9 cellular contexts compared by ENCODE assay signal in the genomic region with DNA sequence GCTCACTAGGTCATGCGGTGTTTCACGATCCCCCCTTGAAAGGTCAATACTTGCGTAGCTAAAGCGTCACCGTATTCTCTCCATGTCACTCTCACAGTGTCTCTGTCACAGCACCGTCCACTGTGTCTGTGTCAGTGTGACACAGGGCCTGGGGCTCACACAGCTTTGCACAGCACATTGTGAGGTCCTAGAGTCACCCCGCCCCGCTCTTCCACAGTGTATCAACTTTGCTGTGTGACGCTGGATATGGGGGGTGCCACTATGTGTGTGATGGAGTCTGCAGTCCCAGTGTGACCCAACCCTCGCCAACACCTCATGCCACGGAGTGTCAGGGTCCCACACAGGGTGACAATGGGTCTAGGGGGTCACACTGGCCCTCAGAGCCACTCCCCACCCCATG. TPM values are rescaled to one million over a fixed set of nuclear protein-coding genes. Genes with fewer than 3 reads are reported as not detected.
DNase-seq lines count a peak whose midpoint lies in the region; ATAC-seq and TF ChIP-seq lines count a peak whose summit lies in the region.
"Had no signal": no experiment of that assay in that cellular context is flagged by ENCODE, and none has a peak within 500 bp of the region (broad histone marks: within the 10 kb centered on the region; RNA-seq: fewer than 3 reads in every experiment).

No MANE protein-coding gene starts in this region.

- peaks cover 5% of the 10 kb centered on the region for H3K9me3 Mint-ChIP-seq in nephron

- no peaks in the 10 kb centered on the region for H3K9me2 ChIP-seq in MM.1S (replicated peaks; ENCODE audit: insufficient read depth, low read length)

- H3K27ac Mint-ChIP-seq in nephron: no peak overlapping the region

- peak overlapping the region; percentile 80 for H3K4me3 ChIP-seq in ACC112 (ENCODE audit: low read depth, low read length)
- H3K4me3 ChIP-seq in MM.1S (ENCODE audit: low read length): peak overlapping the region; percentile 36
- peak overlapping the region; percentile 62 for H3K4me3 ChIP-seq in epithelial cell of proximal tubule (ENCODE audit: low read depth, low read length)

- H4K20me1 ChIP-seq in MM.1S (ENCODE audit: insufficient read depth, low read length): no peaks in the 10 kb centered on the region

- ATAC-seq in GM18861 (IDR thresholded peaks at IDR 0.05; ENCODE audit: unreplicated experiment) (no peak), HG02981 (IDR thresholded peaks at IDR 0.05; ENCODE audit: unreplicated experiment) (no peak)

- no peaks in the 10 kb centered on the region for H3K36me3 Mint-ChIP-seq in nephron (ENCODE audit: low read depth)

- no peaks in the 10 kb centered on the region for H3K79me2 ChIP-seq in ACC112 (ENCODE audit: control insufficient read depth, insufficient read depth, low read length, unreplicated experiment)
- no peaks in the 10 kb centered on the region for H3K79me2 ChIP-seq in MM.1S (ENCODE audit: low read length)

- H3K27ac ChIP-seq in ACC112 (ENCODE audit: low read depth, low read length) (no peak overlapping the region), MM.1S (ENCODE audit: low read length) (no peak overlapping the region)

- no peaks in the 10 kb centered on the region for H3K27me3 ChIP-seq in ACC112 (ENCODE audit: insufficient read depth, low read length)
- H3K27me3 ChIP-seq in MM.1S (replicated peaks; ENCODE audit: insufficient read depth, low read length): no peaks in the 10 kb centered on the region

- peaks cover 36% of the 10 kb centered on the region for H3K27me3 Mint-ChIP-seq in nephron (ENCODE audit: low read depth)

- peak overlapping the region; percentile 54; the same call in 1 of the 2 replicates for H3K4me2 ChIP-seq in MM.1S (ENCODE audit: low read depth, low read length)

- H2AFZ ChIP-seq in ACC112 (ENCODE audit: low read length, unreplicated experiment): peak overlapping the region; percentile 24
- no peak overlapping the region for H2AFZ ChIP-seq in MM.1S (ENCODE audit: low read length)

- no peaks in the 10 kb centered on the region for H3F3A ChIP-seq in MM.1S (ENCODE audit: insufficient read depth, low read length)

- DNase-seq in MM.1S (no peak), epithelial cell of proximal tubule (ENCODE audit: low read depth) (no peak), NCI-H2081 treated with DMSO at 0.1 percent for 48 hours (lab: John Stamatoyannopoulos, UW) (no peak)
- DNase-seq in stimulated activated CD8-positive, alpha-beta memory T cell treated with anti-CD3 and anti-CD28 coated beads, Interleukin-4, amount 100 ng/mL, for 48 hours: no peak
- DNase-seq: DMS153 had no signal

- no peak overlapping the region for H3K9ac ChIP-seq in MM.1S (ENCODE audit: low read length)

- H3K4me3 Mint-ChIP-seq in nephron: peak overlapping the region; percentile 58 to 71 (median 68)

- H3K36me3 ChIP-seq in ACC112 (ENCODE audit: insufficient read depth, low read length): no peaks in the 10 kb centered on the region
- H3K36me3 ChIP-seq in MM.1S (replicated peaks; ENCODE audit: insufficient read depth, low read length): no peaks in the 10 kb centered on the region

- H3K9me3 ChIP-seq in MM.1S (replicated peaks; ENCODE audit: insufficient read depth, low read length): no peaks in the 10 kb centered on the region

- TF ChIP-seq CTCF in MM.1S (IDR thresholded peaks at IDR 0.05; ENCODE audit: low read length) (no peak), epithelial cell of proximal tubule (conservative IDR thresholded peaks at IDR 0.05; ENCODE audit: low read depth, low read length) (no peak), nephron (IDR thresholded peaks at IDR 0.05; ENCODE audit: unreplicated experiment in 3 of 3) (no peak)

- H3K4me1 Mint-ChIP-seq in nephron: peaks cover 12% of the 10 kb centered on the region

- H3K4me1 ChIP-seq in ACC112 (ENCODE audit: control insufficient read depth, insufficient read depth, low read length, unreplicated experiment): peaks cover 24% of the 10 kb centered on the region
- H3K4me1 ChIP-seq in MM.1S (ENCODE audit: low read length): no peaks in the 10 kb centered on the region

RNA-seq across cellular contexts. Expression of a gene that starts 0.6 kb away (rescaled TPM):
- 0.51 and 0.81 TPM in 2 replicates for total RNA-seq in epithelial cell of proximal tubule
